Comparison of ENCODE assay signal across 23 cellular contexts in the genomic region with DNA sequence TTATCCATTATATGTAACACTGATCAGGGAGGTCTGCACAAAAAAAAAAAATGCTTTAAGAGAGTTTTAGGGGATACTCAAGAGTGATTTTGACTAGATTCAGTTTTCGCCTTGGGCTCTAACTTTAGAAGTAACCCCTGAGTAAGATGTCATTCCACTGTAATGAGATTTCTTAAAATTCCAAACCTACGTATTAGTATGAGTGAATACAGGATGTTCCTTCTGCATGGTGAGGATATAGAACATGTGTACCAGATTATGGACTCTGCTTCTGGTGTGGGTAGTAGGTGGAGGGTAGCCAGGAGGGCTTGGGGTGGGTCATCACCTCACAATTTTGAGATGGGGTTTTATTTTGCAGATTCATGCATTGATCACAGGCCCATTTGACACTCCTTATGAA. TPM values are rescaled to one million over a fixed set of nuclear protein-coding genes. Genes with fewer than 3 reads are reported as not detected.
DNase-seq lines count a peak whose midpoint lies in the region; ATAC-seq and TF ChIP-seq lines count a peak whose summit lies in the region.
"Had no signal": no experiment of that assay in that cellular context is flagged by ENCODE, and none has a peak within 500 bp of the region (broad histone marks: within the 10 kb centered on the region; RNA-seq: fewer than 3 reads in every experiment).

No MANE protein-coding gene starts in this region.

- intact Hi-C loops in CD4-positive, alpha-beta memory T cell (cut with micrococcal nuclease): no loop called here

- no peak overlapping the region for H3K4me3 Mint-ChIP-seq in T-helper 1 cell treated with Interleukin-12 subunit alpha and Interleukin-12 subunit beta and Interleukin-4 antibody, amounts not matched to agents 30 μg/mL and 1 μg/mL, for 36 hours
- peak overlapping the region in 2 of 8 donors; percentile 29 to 36 for H3K4me3 Mint-ChIP-seq in CD4-positive, alpha-beta memory T cell
- H3K4me3 Mint-ChIP-seq in activated naive CD8-positive, alpha-beta T cell treated with anti-CD3 and anti-CD28 coated beads for 36 hours: no peak overlapping the region
- peak overlapping the region; percentile 31 for H3K4me3 Mint-ChIP-seq in neural crest cell
- H3K4me3 Mint-ChIP-seq: activated naive CD8-positive, alpha-beta T cell treated with anti-CD3 and anti-CD28 coated beads, Interleukin-2, amount 10 ng/mL, durations not matched to agents 7 days and 5 days had no signal

- no peaks in the 10 kb centered on the region for H3K27me3 ChIP-seq in CD4-positive, alpha-beta memory T cell (ENCODE audit: insufficient read depth, low read length)
- H3K27me3 ChIP-seq: esophagus muscularis mucosa, tibial artery had no signal

- H3K27ac Mint-ChIP-seq in T-helper 1 cell treated with Interleukin-12 subunit alpha and Interleukin-12 subunit beta and Interleukin-4 antibody, amounts not matched to agents 30 μg/mL and 1 μg/mL, for 36 hours: peak overlapping the region; percentile 37
- H3K27ac Mint-ChIP-seq in CD4-positive, alpha-beta memory T cell: peak overlapping the region in 4 of 7 donors; percentile 31 to 96 (median 49)
- peak overlapping the region; percentile 95 for H3K27ac Mint-ChIP-seq in activated naive CD8-positive, alpha-beta T cell treated with anti-CD3 and anti-CD28 coated beads for 36 hours
- H3K27ac Mint-ChIP-seq in neural crest cell (ENCODE audit: unreplicated experiment): no peak overlapping the region

- TF ChIP-seq CTCF in neural crest cell (conservative IDR thresholded peaks at IDR 0.05): no peak

- DNase-seq in T-helper 1 cell (no peak), neural crest cell (ENCODE audit: low read depth, low spot score) (no peak), DMS153 treated with DMSO at 0.1 percent for 48 hours (lab: John Stamatoyannopoulos, UW; ENCODE audit: unreplicated experiment) (no peak), SHP77 (lab: John Stamatoyannopoulos, UW) (no peak)
- DNase-seq in CD4-positive, alpha-beta memory T cell: no peak
- DNase-seq in activated naive CD8-positive, alpha-beta T cell treated with anti-CD3 and anti-CD28 coated beads for 36 hours: no peak
- DNase-seq: 8988T; activated naive CD8-positive, alpha-beta T cell treated with anti-CD3 and anti-CD28 coated beads, Interleukin-2, amount 10 ng/mL, durations not matched to agents 7 days and 5 days; C1 segment of cervical spinal cord; NCI-H1092 treated with DMSO at 0.1 percent for 48 hours; NCI-H748 treated with DMSO at 0.1 percent for 48 hours; PC-9; posterior cingulate gyrus; stimulated activated CD4-positive, alpha-beta T cell treated with anti-CD3 and anti-CD28 coated beads, Interleukin-4, amount 100 ng/mL, for 4 hours; stimulated activated CD8-positive, alpha-beta memory T cell treated with anti-CD3 and anti-CD28 coated beads, Interleukin-4, amount 100 ng/mL, for 48 hours; tibial artery had no signal

- H3K9me3 ChIP-seq in CD4-positive, alpha-beta memory T cell (ENCODE audit: control insufficient read depth in 1 of 2, low read length in 2 of 2): no peaks in the 10 kb centered on the region
- H3K9me3 ChIP-seq: esophagus muscularis mucosa, tibial artery had no signal

- CTCF ChIA-PET in CD4-positive, alpha-beta memory T cell (lab: Charles Lee; ENCODE audit: partially characterized antibody): no interaction called here

- H3K36me3 Mint-ChIP-seq in T-helper 1 cell treated with Interleukin-12 subunit alpha and Interleukin-12 subunit beta and Interleukin-4 antibody, amounts not matched to agents 30 μg/mL and 1 μg/mL, for 36 hours (ENCODE audit: low read depth): peaks cover 55% of the 10 kb centered on the region
- H3K36me3 Mint-ChIP-seq in CD4-positive, alpha-beta memory T cell: peaks cover 30 to 70% of the 10 kb centered on the region in 2 donors
- peaks cover 60% of the 10 kb centered on the region for H3K36me3 Mint-ChIP-seq in activated naive CD8-positive, alpha-beta T cell treated with anti-CD3 and anti-CD28 coated beads for 36 hours
- H3K36me3 Mint-ChIP-seq in neural crest cell (ENCODE audit: low read depth): peaks cover 18% of the 10 kb centered on the region

- H3K27me3 Mint-ChIP-seq in T-helper 1 cell treated with Interleukin-12 subunit alpha and Interleukin-12 subunit beta and Interleukin-4 antibody, amounts not matched to agents 30 μg/mL and 1 μg/mL, for 36 hours (ENCODE audit: low read depth): no peaks in the 10 kb centered on the region
- H3K27me3 Mint-ChIP-seq in CD4-positive, alpha-beta memory T cell: no peaks in the 10 kb centered on the region
- H3K27me3 Mint-ChIP-seq in activated naive CD8-positive, alpha-beta T cell treated with anti-CD3 and anti-CD28 coated beads for 36 hours: no peaks in the 10 kb centered on the region
- no peaks in the 10 kb centered on the region for H3K27me3 Mint-ChIP-seq in neural crest cell (ENCODE audit: low read depth)
- H3K27me3 Mint-ChIP-seq: activated naive CD8-positive, alpha-beta T cell treated with anti-CD3 and anti-CD28 coated beads, Interleukin-2, amount 10 ng/mL, durations not matched to agents 7 days and 5 days had no signal

- POLR2A ChIA-PET in CD4-positive, alpha-beta memory T cell (lab: Charles Lee; ENCODE audit: partially characterized antibody): no interaction called here

- no peaks in the 10 kb centered on the region for H3K9me3 Mint-ChIP-seq in T-helper 1 cell treated with Interleukin-12 subunit alpha and Interleukin-12 subunit beta and Interleukin-4 antibody, amounts not matched to agents 30 μg/mL and 1 μg/mL, for 36 hours
- no peaks in the 10 kb centered on the region for H3K9me3 Mint-ChIP-seq in CD4-positive, alpha-beta memory T cell
- no peaks in the 10 kb centered on the region for H3K9me3 Mint-ChIP-seq in activated naive CD8-positive, alpha-beta T cell treated with anti-CD3 and anti-CD28 coated beads for 36 hours
- no peaks in the 10 kb centered on the region for H3K9me3 Mint-ChIP-seq in neural crest cell
- H3K9me3 Mint-ChIP-seq: activated naive CD8-positive, alpha-beta T cell treated with anti-CD3 and anti-CD28 coated beads, Interleukin-2, amount 10 ng/mL, durations not matched to agents 7 days and 5 days had no signal

- H3K4me1 ChIP-seq in CD4-positive, alpha-beta memory T cell (ENCODE audit: insufficient read depth, low read length): peaks cover 76% of the 10 kb centered on the region

- peaks cover 43% of the 10 kb centered on the region for H3K36me3 ChIP-seq in CD4-positive, alpha-beta memory T cell (ENCODE audit: insufficient read depth, low read length)

- no peak overlapping the region for H3K4me3 ChIP-seq in CD4-positive, alpha-beta memory T cell (ENCODE audit: low read length in 2 of 2)
- H3K4me3 ChIP-seq: esophagus muscularis mucosa, PC-9, skin epidermis, tibial artery had no signal

- no peak for ATAC-seq in HG02938 (IDR thresholded peaks at IDR 0.05; ENCODE audit: unreplicated experiment)

- H3K27ac ChIP-seq in CD4-positive, alpha-beta memory T cell (ENCODE audit: low read depth, low read length): no peak overlapping the region
- H3K27ac ChIP-seq: esophagus muscularis mucosa, KMS-11, PC-9, tibial artery had no signal

- peaks cover 69% of the 10 kb centered on the region for H3K4me1 Mint-ChIP-seq in T-helper 1 cell treated with Interleukin-12 subunit alpha and Interleukin-12 subunit beta and Interleukin-4 antibody, amounts not matched to agents 30 μg/mL and 1 μg/mL, for 36 hours (ENCODE audit: low read depth)
- peaks cover 53 to 82% (median 71%) of the 10 kb centered on the region in 4 donors for H3K4me1 Mint-ChIP-seq in CD4-positive, alpha-beta memory T cell
- H3K4me1 Mint-ChIP-seq in activated naive CD8-positive, alpha-beta T cell treated with anti-CD3 and anti-CD28 coated beads for 36 hours: peaks cover 69% of the 10 kb centered on the region
- H3K4me1 Mint-ChIP-seq in neural crest cell: peaks cover 54% of the 10 kb centered on the region

RNA-seq across cellular contexts. Expression of gene UBE2Z, which starts 4.3 kb away (rescaled TPM):
- 100 to 1,000 TPM in 1 of 2 experiments, 10 to 100 TPM in 1; 98.4 to 105 TPM for total RNA-seq in CD4-positive, alpha-beta memory T cell
- 10 to 100 TPM; 69.8 to 76.7 TPM for polyA plus RNA-seq in CD4-positive, alpha-beta memory T cell
- total RNA-seq in activated naive CD8-positive, alpha-beta T cell treated with anti-CD3 and anti-CD28 coated beads for 36 hours: 10 to 100 TPM; 80.4 to 81.2 TPM
- total RNA-seq in neural crest cell: 55.8 and 56.8 TPM in 2 replicates

RNA-seq across cellular contexts. Expression of gene ATP5MC1, which starts 19.9 kb away (rescaled TPM):
- total RNA-seq in CD4-positive, alpha-beta memory T cell: 10 to 100 TPM; 28.6 to 30.6 TPM
- 100 to 1,000 TPM; 137 to 173 TPM for polyA plus RNA-seq in CD4-positive, alpha-beta memory T cell
- total RNA-seq in activated naive CD8-positive, alpha-beta T cell treated with anti-CD3 and anti-CD28 coated beads for 36 hours: 100 to 1,000 TPM; 153 to 159 TPM
- total RNA-seq in neural crest cell: 84.7 and 87.5 TPM in 2 replicates

RNA-seq across cellular contexts. Expression of gene SNF8, which starts 32.2 kb away (rescaled TPM):
- total RNA-seq in CD4-positive, alpha-beta memory T cell: 10 to 100 TPM; 55.6 to 59.4 TPM
- polyA plus RNA-seq in CD4-positive, alpha-beta memory T cell: 100 to 1,000 TPM; 106 to 115 TPM
- total RNA-seq in activated naive CD8-positive, alpha-beta T cell treated with anti-CD3 and anti-CD28 coated beads for 36 hours: 100 to 1,000 TPM; 127 to 134 TPM
- total RNA-seq in neural crest cell: 146 and 153 TPM in 2 replicates

RNA-seq across cellular contexts. Expression of gene GIP, which starts 55.9 kb away (rescaled TPM):
- not detected for total RNA-seq in CD4-positive, alpha-beta memory T cell
- not detected for polyA plus RNA-seq in CD4-positive, alpha-beta memory T cell
- not detected for total RNA-seq in activated naive CD8-positive, alpha-beta T cell treated with anti-CD3 and anti-CD28 coated beads for 36 hours
- not detected in 2 replicates for total RNA-seq in neural crest cell
- total RNA-seq: activated naive CD8-positive, alpha-beta T cell treated with anti-CD3 and anti-CD28 coated beads, Interleukin-2, amount 10 ng/mL, durations not matched to agents 7 days and 5 days; esophagus muscularis mucosa; glomerular endothelial cell; lower leg skin; PC-9 had no signal
